Comparison of ENCODE assay signal across 8 cellular contexts in genomic region chr12:29103539-29103974, GRCh38. TPM values are rescaled to one million over a fixed set of nuclear protein-coding genes. Genes with fewer than 3 reads are reported as not detected.
A peak's percentile ranks its signal among the peaks of the same experiment; 100 is the strongest.
DNase-seq lines count a peak whose midpoint lies in the region; ATAC-seq lines count a peak whose summit lies in the region.

No MANE protein-coding gene starts in this region.

- WGBS in mesenchymal stem cell = 97% methylated on average over 5 of the region's 5 CpGs

- no peak overlapping the region for H3K18ac ChIP-seq in mesenchymal stem cell (ENCODE audit: low read depth in 1 of 2, low read length in 2 of 2)

- H2AFZ ChIP-seq in mesenchymal stem cell (ENCODE audit: low read depth, low read length) = no peak overlapping the region

- H3K23ac ChIP-seq in mesenchymal stem cell (ENCODE audit: low read length in 2 of 2) = no peak overlapping the region

- H4K91ac ChIP-seq in mesenchymal stem cell (ENCODE audit: low read length) = no peak overlapping the region

- H2BK120ac ChIP-seq in mesenchymal stem cell (ENCODE audit: low read depth, low read length) = no peak overlapping the region

- no peak overlapping the region for H2AK5ac ChIP-seq in mesenchymal stem cell (ENCODE audit: low read length, severe bottlenecking)

- H3K4me3 ChIP-seq in mesenchymal stem cell (ENCODE audit: insufficient read depth in 1 of 2, low read depth in 1 of 2, low read length in 2 of 2) = no peak overlapping the region

- H3K27ac ChIP-seq in substantia nigra (ENCODE audit: low read depth, low read length, poor library complexity, severe bottlenecking) (no peak overlapping the region), mesenchymal stem cell (ENCODE audit: low read length, poor library complexity, severe bottlenecking) (no peak overlapping the region)

- H2BK15ac ChIP-seq in mesenchymal stem cell (ENCODE audit: low read depth, poor library complexity, severe bottlenecking) = no peak overlapping the region

- H3K79me1 ChIP-seq in mesenchymal stem cell (replicated peaks; ENCODE audit: low read length, poor library complexity, severe bottlenecking) = no peaks in the 10 kb centered on the region

- H3K27me3 ChIP-seq in mesenchymal stem cell (ENCODE audit: control insufficient read depth in 1 of 2, insufficient read depth in 1 of 2, low read length in 2 of 2) = no peaks in the 10 kb centered on the region

- ATAC-seq in GM18909 (IDR thresholded peaks at IDR 0.05; ENCODE audit: poor library complexity, unreplicated experiment) = peak; percentile 98
- peak; percentile 98 for ATAC-seq in HG02970 (IDR thresholded peaks at IDR 0.05; ENCODE audit: low FRiP score, unreplicated experiment)

- H4K8ac ChIP-seq in mesenchymal stem cell (ENCODE audit: low read length) = no peak overlapping the region

- H3K4me1 ChIP-seq in mesenchymal stem cell (ENCODE audit: control insufficient read depth, insufficient read depth, low read depth, low read length) = no peaks in the 10 kb centered on the region

- no peak overlapping the region for H3K9ac ChIP-seq in mesenchymal stem cell (ENCODE audit: low read length)

- DNase-seq in SIG-M5 treated with dmso at 0.1 percent for 504 hours (lab: John Stamatoyannopoulos, UW; ENCODE audit: unreplicated experiment) (peak; percentile 85), substantia nigra (lab: John Stamatoyannopoulos, UW) (no peak), mesenchymal stem cell (no peak), EL (no peak), islet precursor cell (no peak)
- DNase-seq in effector CD4-positive, alpha-beta T cell = peak; percentile 12

- H3K9me3 ChIP-seq in mesenchymal stem cell (ENCODE audit: control insufficient read depth, low read length) = peaks cover 3% of the 10 kb centered on the region

- no peak overlapping the region for H3K14ac ChIP-seq in mesenchymal stem cell (ENCODE audit: low read length in 2 of 2)

- no peak overlapping the region for H3K4ac ChIP-seq in mesenchymal stem cell (ENCODE audit: low read depth in 1 of 2, low read length in 2 of 2)

- H3K4me2 ChIP-seq in mesenchymal stem cell (ENCODE audit: low read length, poor library complexity, severe bottlenecking) = no peak overlapping the region

- no peaks in the 10 kb centered on the region for H3K36me3 ChIP-seq in mesenchymal stem cell (ENCODE audit: control insufficient read depth in 1 of 2, insufficient read depth in 2 of 2, low read depth in 1 of 2, low read length in 2 of 2)

- H2BK5ac ChIP-seq in mesenchymal stem cell (ENCODE audit: low read depth, low read length, poor library complexity, severe bottlenecking) = no peak overlapping the region

- H2BK12ac ChIP-seq in mesenchymal stem cell (ENCODE audit: low read length in 2 of 2) = no peak overlapping the region

RNA-seq across cellular contexts. Expression of gene FAR2, which starts 45.5 kb away (rescaled TPM):
- 42.4 TPM for polyA plus RNA-seq in mesenchymal stem cell (2013, experiment 1 of 2)
- polyA plus RNA-seq in mesenchymal stem cell (2013, experiment 2 of 2) = 39.5 TPM

Comparison
In these comparisons a context has a peak if more than half of its experiments do, and no peak if none do; other contexts are left out.
1. DNase-seq: peak in SIG-M5 treated with dmso at 0.1 percent for 504 hours (single experiment) and effector CD4-positive, alpha-beta T cell (single experiment); none in substantia nigra (0 of 49), mesenchymal stem cell (single experiment), EL (single experiment) and islet precursor cell (single experiment).